ENCODE assay signal across 36 cellular contexts in the genomic region with DNA sequence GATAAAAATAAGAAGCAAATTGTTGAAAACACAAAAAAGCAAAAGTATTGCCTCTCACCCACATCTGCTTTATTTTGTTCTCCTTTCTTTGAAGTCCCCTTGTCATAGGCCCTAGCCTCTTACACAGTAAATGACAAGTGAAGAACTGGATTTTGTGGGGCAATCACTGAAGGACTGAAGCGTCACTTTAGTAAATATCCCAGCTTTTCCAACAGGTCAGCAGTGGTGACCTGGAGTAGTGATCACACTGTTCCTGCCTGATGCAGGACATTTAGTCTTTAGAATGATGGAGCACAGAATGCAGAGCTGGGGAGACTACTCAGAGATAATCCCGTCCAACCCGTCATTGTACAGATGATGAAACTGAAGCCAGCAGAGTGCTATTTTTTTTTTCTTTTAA. TPM values are rescaled to one million over a fixed set of nuclear protein-coding genes. Genes with fewer than 3 reads are reported as not detected.
"Had no signal": no experiment of that assay in that cellular context is flagged by ENCODE, and none has a peak within 500 bp of the region (broad histone marks: within the 10 kb centered on the region; RNA-seq: fewer than 3 reads in every experiment).

No MANE protein-coding gene starts in this region.

- H3K9me3 ChIP-seq: ascending aorta had no signal

- H3K4me3 ChIP-seq: ascending aorta, cardiac muscle cell had no signal

- ATAC-seq: activated CD8-positive, alpha-beta T cell treated with anti-CD3 and anti-CD28 coated beads for 36 hours; activated naive CD4-positive, alpha-beta T cell treated with anti-CD3 and anti-CD28 coated beads, Interleukin-2, amount 50 U/mL, for 72 hours; activated T-cell treated with anti-CD3 and anti-CD28 coated beads, Interleukin-2, amount 50 U/mL, for 4 hours; activated T-cell treated with anti-CD3 and anti-CD28 coated beads, Interleukin-2, amount 50 U/mL, for 72 hours; activated T-helper 17 cell treated with anti-CD3 and anti-CD28 coated beads, Interleukin-2, amount 50 U/mL, for 72 hours had no signal

- H3K36me3 ChIP-seq: ascending aorta, cardiac muscle cell had no signal

- H3K27me3 ChIP-seq: ascending aorta, cardiac muscle cell had no signal

- H3K27ac ChIP-seq: ascending aorta, cardiac muscle cell, VCaP had no signal

- DNase-seq: activated B cell treated with CpG ODN at 0.5 μM for 24 hours; activated CD4-positive, alpha-beta memory T cell treated with anti-CD3 and anti-CD28 coated beads for 36 hours; activated CD4-positive, alpha-beta T cell treated with anti-CD3 and anti-CD28 coated beads for 4 hours; activated CD4-positive, alpha-beta T cell treated with anti-CD3 and anti-CD28 coated beads, Interleukin-2, amount 10 ng/mL, durations not matched to agents 24 days and 14 days; activated CD4-positive, alpha-beta T cell treated with anti-CD3 and anti-CD28 coated beads, Interleukin-2, amount 50 U/mL, for 1 hour; activated CD4-positive, alpha-beta T cell treated with anti-CD3 and anti-CD28 coated beads, Interleukin-2, amount 50 U/mL, for 4 hours; activated CD4-positive, CD25-positive, alpha-beta regulatory T cell treated with anti-CD3 and anti-CD28 coated beads, Interleukin-2, amount 50 U/mL, for 72 hours; activated CD8-positive, alpha-beta memory T cell treated with anti-CD3 and anti-CD28 coated beads, Interleukin-2, amount 50 U/mL, for 4 hours; activated CD8-positive, alpha-beta T cell treated with anti-CD3 and anti-CD28 coated beads for 36 hours; activated effector memory CD4-positive, alpha-beta T cell treated with anti-CD3 and anti-CD28 coated beads, Interleukin-2, amount 50 U/mL, for 16 hours; activated gamma-delta T cell treated with Interleukin-2 at 50 U/mL for 16 hours; activated naive CD4-positive, alpha-beta T cell; activated naive CD4-positive, alpha-beta T cell treated with anti-CD3 and anti-CD28 coated beads for 36 hours; activated naive CD4-positive, alpha-beta T cell treated with anti-CD3 and anti-CD28 coated beads, Interleukin-2, amount 50 U/mL, for 16 hours; activated naive CD8-positive, alpha-beta T cell treated with anti-CD3 and anti-CD28 coated beads for 36 hours; activated T-cell treated with anti-CD3 and anti-CD28 coated beads for 4 hours; activated T-cell treated with anti-CD3 and anti-CD28 coated beads, Interleukin-2, amount 50 U/mL, for 1 hour; activated T-cell treated with anti-CD3 and anti-CD28 coated beads, Interleukin-2, amount 50 U/mL, for 4 hours; activated T-cell treated with anti-CD3 and anti-CD28 coated beads, Interleukin-2, amount 50 U/mL, for 72 hours; amygdala; anterior cingulate cortex; caudate nucleus; cerebellar nuclear complex; T-helper 1 cell; T-helper 2 cell; T-helper 9 cell had no signal

- FAIRE-seq: bronchial epithelial cell, TTC549 had no signal

RNA-seq across cellular contexts. Expression of a gene that starts 28.1 kb away (rescaled TPM):
- total RNA-seq: activated CD4-positive, alpha-beta T cell treated with anti-CD3 and anti-CD28 coated beads, Interleukin-2, amount 10 ng/mL, durations not matched to agents 24 days and 14 days; activated CD8-positive, alpha-beta memory T cell treated with anti-CD3 and anti-CD28 coated beads for 36 hours; activated CD8-positive, alpha-beta T cell treated with anti-CD3 and anti-CD28 coated beads for 36 hours; activated naive CD4-positive, alpha-beta T cell treated with anti-CD3 and anti-CD28 coated beads for 36 hours; activated naive CD4-positive, alpha-beta T cell treated with anti-CD3 and anti-CD28 coated beads, Interleukin-2, amount 50 U/mL, for 72 hours; activated naive CD8-positive, alpha-beta T cell treated with anti-CD3 and anti-CD28 coated beads for 36 hours; activated T-cell treated with anti-CD3 and anti-CD28 coated beads, Interleukin-2, amount 50 U/mL, for 4 hours; activated T-cell treated with anti-CD3 and anti-CD28 coated beads, Interleukin-2, amount 50 U/mL, for 72 hours; activated T-helper 1 cell treated with anti-CD3 and anti-CD28 coated beads, Interleukin-12 subunit alpha, Interleukin-12 subunit beta, Interleukin-2, Interleukin-4 antibody, amounts not matched to agents 30 ng/mL and 10 ng/mL and 1 ng/mL, durations not matched to agents 14 hours and 24 hours and 36 hours; ascending aorta; bronchial epithelial cell; cardiac muscle cell had no signal
- polyA plus RNA-seq: adipose tissue, cardiac muscle cell had no signal

RNA-seq across cellular contexts. Expression of a gene that starts 51.8 kb away (rescaled TPM):
- total RNA-seq: activated B cell treated with CpG ODN at 0.5 μM for 24 hours; activated CD4-positive, alpha-beta memory T cell treated with anti-CD3 and anti-CD28 coated beads for 36 hours; activated CD4-positive, alpha-beta T cell treated with anti-CD3 and anti-CD28 coated beads, Interleukin-2, amount 10 ng/mL, durations not matched to agents 24 days and 14 days; activated CD8-positive, alpha-beta memory T cell treated with anti-CD3 and anti-CD28 coated beads for 36 hours; activated CD8-positive, alpha-beta T cell treated with anti-CD3 and anti-CD28 coated beads for 36 hours; activated naive CD4-positive, alpha-beta T cell treated with anti-CD3 and anti-CD28 coated beads for 36 hours; activated naive CD4-positive, alpha-beta T cell treated with anti-CD3 and anti-CD28 coated beads, Interleukin-2, amount 50 U/mL, for 72 hours; activated naive CD8-positive, alpha-beta T cell treated with anti-CD3 and anti-CD28 coated beads for 36 hours; activated T-cell treated with anti-CD3 and anti-CD28 coated beads, Interleukin-2, amount 50 U/mL, for 72 hours; activated T-helper 1 cell treated with anti-CD3 and anti-CD28 coated beads, Interleukin-12 subunit alpha, Interleukin-12 subunit beta, Interleukin-2, Interleukin-4 antibody, amounts not matched to agents 30 ng/mL and 10 ng/mL and 1 ng/mL, durations not matched to agents 14 hours and 24 hours and 36 hours; activated T-helper 17 cell treated with anti-CD3 and anti-CD28 coated beads, Interleukin-2, amount 50 U/mL, for 72 hours had no signal
